Comparison of ENCODE assay signal across 24 cellular contexts in the genomic region with DNA sequence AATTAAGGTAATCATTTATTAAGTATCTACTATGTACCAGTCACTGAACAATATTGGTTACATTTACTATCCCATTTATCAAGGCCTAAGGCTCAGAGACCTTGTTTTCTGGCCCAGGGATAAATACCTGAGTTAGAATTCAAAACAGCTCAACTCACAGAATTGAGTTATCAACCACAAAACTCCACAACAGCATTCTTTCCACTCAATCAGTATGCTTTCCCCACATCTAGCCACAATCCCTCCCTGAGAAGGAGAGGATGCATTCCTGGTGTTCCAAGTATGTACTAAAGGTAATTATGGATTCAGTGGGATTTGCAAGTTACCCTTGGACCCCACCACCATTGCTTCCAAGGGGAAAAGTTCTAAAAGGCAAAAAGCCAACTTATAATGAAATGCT.
"Had no signal": no experiment of that assay in that cellular context is flagged by ENCODE, and none has a peak within 500 bp of the region (broad histone marks: within the 10 kb centered on the region; RNA-seq: fewer than 3 reads in every experiment).

No MANE protein-coding gene starts in this region.

- DNase-seq: activated CD4-positive, alpha-beta T cell treated with anti-CD3 and anti-CD28 coated beads, Interleukin-2, amount 50 U/mL, for 4 hours; activated CD8-positive, alpha-beta memory T cell treated with anti-CD3 and anti-CD28 coated beads, Interleukin-2, amount 50 U/mL, for 48 hours; activated naive CD4-positive, alpha-beta T cell treated with anti-CD3 and anti-CD28 coated beads for 36 hours; activated T-cell treated with anti-CD3 and anti-CD28 coated beads, Interleukin-2, amount 50 U/mL, for 48 hours; anterior cingulate cortex; endodermal cell; foreskin melanocyte; lower lobe of right lung; mesendoderm; mucosa of descending colon; nephron progenitor cell; pancreas; psoas muscle; right cardiac atrium; stimulated activated CD4-positive, alpha-beta T cell treated with anti-CD3 and anti-CD28 coated beads, Interleukin-12 subunit alpha, Interleukin-12 subunit beta, amount 100 ng/mL, for 4 hours; stimulated activated CD4-positive, alpha-beta T cell treated with anti-CD3 and anti-CD28 coated beads, Interleukin-4, amount 100 ng/mL, for 4 hours; stimulated activated naive CD8-positive, alpha-beta T cell treated with anti-CD3 and anti-CD28 coated beads, Interleukin-15, amount 100 ng/mL, for 72 hours; T-helper 9 cell had no signal

- H3K27ac Mint-ChIP-seq: activated naive CD4-positive, alpha-beta T cell treated with anti-CD3 and anti-CD28 coated beads for 36 hours; endodermal cell; nephron progenitor cell had no signal

- H3K4me3 Mint-ChIP-seq: activated naive CD4-positive, alpha-beta T cell treated with anti-CD3 and anti-CD28 coated beads for 36 hours; central memory CD8-positive, alpha-beta T cell; endodermal cell; nephron progenitor cell; stimulated activated naive CD8-positive, alpha-beta T cell treated with anti-CD3 and anti-CD28 coated beads, Interleukin-15, amount 100 ng/mL, for 72 hours had no signal

- ATAC-seq: left lobe of liver; lower lobe of right lung; mucosa of descending colon; pancreas; psoas muscle; right cardiac atrium; stimulated activated naive CD8-positive, alpha-beta T cell treated with anti-CD3 and anti-CD28 coated beads, Interleukin-15, amount 100 ng/mL, for 72 hours had no signal

- H3K9me3 Mint-ChIP-seq: endodermal cell had no signal

- H3K4me3 ChIP-seq: breast epithelium, coronary artery, lower lobe of right lung, mucosa of descending colon, pancreas, psoas muscle, tibial nerve, vagina had no signal

- H3K4me1 Mint-ChIP-seq: central memory CD8-positive, alpha-beta T cell; endodermal cell; nephron progenitor cell; stimulated activated naive CD8-positive, alpha-beta T cell treated with anti-CD3 and anti-CD28 coated beads, Interleukin-15, amount 100 ng/mL, for 72 hours had no signal
